ENCODE assay signal across 8 cellular contexts in the genomic region with DNA sequence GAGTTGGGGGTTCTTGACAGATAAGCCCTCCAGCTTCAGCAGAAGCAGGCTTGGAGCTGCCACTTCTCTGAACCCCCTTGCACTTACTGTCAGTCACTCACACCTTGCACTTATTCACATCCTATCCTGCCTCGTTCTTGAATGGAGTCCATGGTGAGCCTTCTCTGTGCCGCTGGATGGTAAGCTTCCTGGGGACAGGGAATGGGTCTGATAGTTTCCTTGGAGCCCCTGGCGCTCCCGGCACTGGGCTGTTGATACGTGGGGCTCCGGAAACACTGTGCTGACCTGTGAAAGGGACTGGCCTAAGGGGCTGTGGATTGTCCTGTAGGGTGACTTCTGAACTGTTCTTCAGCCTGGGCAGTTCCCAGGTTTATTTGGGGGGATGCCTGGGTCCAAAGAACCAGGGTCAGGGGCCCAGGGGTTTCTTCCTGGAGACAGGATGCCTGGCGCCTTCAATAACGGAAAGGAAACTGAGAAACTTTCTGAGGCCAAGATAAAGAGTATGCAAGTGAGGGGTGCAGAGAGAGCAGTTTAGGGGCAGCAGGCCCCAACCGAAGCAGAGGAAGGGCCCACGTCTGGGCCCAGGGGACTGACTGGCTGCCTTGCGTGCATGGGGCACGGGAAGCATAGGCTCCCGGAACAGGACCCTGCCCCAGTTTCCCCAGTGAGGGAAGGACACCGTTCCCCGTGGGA. TPM values are rescaled to one million over a fixed set of nuclear protein-coding genes. Genes with fewer than 3 reads are reported as not detected.
DNase-seq lines count a peak whose midpoint lies in the region; ATAC-seq and TF ChIP-seq lines count a peak whose summit lies in the region.

No MANE protein-coding gene starts in this region.

- H3K27me3 Mint-ChIP-seq in CD4-positive, alpha-beta memory T cell: no peaks in the 10 kb centered on the region

- peak overlapping the region; percentile 82 to 92 (median 88) for H3K4me3 Mint-ChIP-seq in CD4-positive, alpha-beta memory T cell

- POLR2A ChIA-PET in CD4-positive, alpha-beta memory T cell (lab: Charles Lee; ENCODE audit: partially characterized antibody): interaction anchor here (1.1 to 1.4 kb wide), 4 partner anchors 15 to 762 kb away, joined by 3 to 4 read pairs (median 3); partner anchors contain the start of genes DCPS and STT3A

- ATAC-seq in GM21360 (IDR thresholded peaks at IDR 0.05; ENCODE audit: unreplicated experiment) (peak; percentile 26), lower lobe of right lung (peak; percentile 6 to 28)

- H3K4me1 Mint-ChIP-seq in CD4-positive, alpha-beta memory T cell: peaks cover 12 to 38% (median 18%) of the 10 kb centered on the region in 4 donors

- TF ChIP-seq CTCF in lower lobe of right lung (IDR thresholded peaks at IDR 0.05): no peak

- CTCF ChIA-PET in CD4-positive, alpha-beta memory T cell (lab: Charles Lee; ENCODE audit: partially characterized antibody): interaction anchor here (1.1 kb wide), 1 partner anchor 125 kb away, joined by 3 read pairs; no protein-coding TSS in a partner anchor

- peaks cover 0 to 1% of the 10 kb centered on the region in 2 donors for H3K36me3 Mint-ChIP-seq in CD4-positive, alpha-beta memory T cell

- no peaks in the 10 kb centered on the region for H3K9me3 ChIP-seq in CD4-positive, alpha-beta memory T cell (ENCODE audit: control insufficient read depth in 1 of 2, low read length in 2 of 2)
- H3K9me3 ChIP-seq in HUES48 (ENCODE audit: control insufficient read depth, insufficient read depth, low read length) (no peaks in the 10 kb centered on the region), lower lobe of right lung (no peaks in the 10 kb centered on the region)

- H3K27me3 ChIP-seq in CD4-positive, alpha-beta memory T cell (ENCODE audit: insufficient read depth, low read length): no peaks in the 10 kb centered on the region
- H3K27me3 ChIP-seq in HUES48 (ENCODE audit: control insufficient read depth, insufficient read depth, low read length) (no peaks in the 10 kb centered on the region), lower lobe of right lung (ENCODE audit: low read depth) (no peaks in the 10 kb centered on the region)

- H3K9me3 Mint-ChIP-seq in CD4-positive, alpha-beta memory T cell: no peaks in the 10 kb centered on the region

- peaks cover 20% of the 10 kb centered on the region for H3K4me1 ChIP-seq in CD4-positive, alpha-beta memory T cell (ENCODE audit: insufficient read depth, low read length)
- H3K4me1 ChIP-seq in HUES48 (ENCODE audit: control insufficient read depth, insufficient read depth, low read length) (peaks cover 22% of the 10 kb centered on the region), lower lobe of right lung (peaks cover 73% of the 10 kb centered on the region)

- H3K9ac ChIP-seq in HUES48 (ENCODE audit: low read depth, low read length): peak overlapping the region; percentile 95

- H3K36me3 ChIP-seq in CD4-positive, alpha-beta memory T cell (ENCODE audit: insufficient read depth, low read length): no peaks in the 10 kb centered on the region
- H3K36me3 ChIP-seq in HUES48 (ENCODE audit: control insufficient read depth, insufficient read depth, low read length) (peaks cover 6% of the 10 kb centered on the region; the same call in 1 of the 2 replicates), lower lobe of right lung (no peaks in the 10 kb centered on the region)

- no peak for DNase-seq in CD4-positive, alpha-beta memory T cell
- DNase-seq in astrocyte of the hippocampus (ENCODE audit: low read depth, low spot score): peak; percentile 11
- no peak for DNase-seq in lower lobe of right lung
- DNase-seq in ureter (ENCODE audit: low spot score): peak; percentile 39
- no peak for DNase-seq in SW 1271 (lab: John Stamatoyannopoulos, UW)
- DNase-seq in NCI-H128 (lab: John Stamatoyannopoulos, UW; ENCODE audit: unreplicated experiment): no peak

- intact Hi-C loops in CD4-positive, alpha-beta memory T cell (cut with micrococcal nuclease): loop anchor here (5.0 kb wide), 2 partner anchors 42 to 72 kb away; partner anchors contain the start of gene TIRAP
- intact Hi-C loops in lower lobe of right lung (cut with DNase I): no loop called here

- H3K4me3 ChIP-seq in CD4-positive, alpha-beta memory T cell (ENCODE audit: low read length in 2 of 2): peak overlapping the region; percentile 57 to 60
- H3K4me3 ChIP-seq in HUES48 (ENCODE audit: low read depth, low read length): peak overlapping the region; percentile 99
- H3K4me3 ChIP-seq in lower lobe of right lung: peak overlapping the region; percentile 72

- H3K27ac ChIP-seq in CD4-positive, alpha-beta memory T cell (ENCODE audit: low read depth, low read length): peak overlapping the region; percentile 60
- H3K27ac ChIP-seq in HUES48 (ENCODE audit: low read depth, low read length) (peak overlapping the region; percentile 72), lower lobe of right lung (peak overlapping the region; percentile 76)

- H3K27ac Mint-ChIP-seq in CD4-positive, alpha-beta memory T cell: peak overlapping the region in 6 of 7 donors; percentile 32 to 86 (median 40)

RNA-seq across cellular contexts. Expression of gene ST3GAL4, which starts 0.7 kb away (rescaled TPM):
- 1 to 10 TPM; 2.6 TPM for total RNA-seq in CD4-positive, alpha-beta memory T cell
- polyA plus RNA-seq in CD4-positive, alpha-beta memory T cell: 1 to 10 TPM; 4.6 to 5.9 TPM
- total RNA-seq in lower lobe of right lung (26.2 TPM), ureter (46.4 TPM)

RNA-seq across cellular contexts. Expression of gene DCPS, which starts 50.9 kb away (rescaled TPM):
- 10 to 100 TPM; 20.2 to 21.2 TPM for total RNA-seq in CD4-positive, alpha-beta memory T cell
- 10 to 100 TPM; 40.3 to 48.0 TPM for polyA plus RNA-seq in CD4-positive, alpha-beta memory T cell
- total RNA-seq in lower lobe of right lung (14.7 TPM), ureter (23.2 TPM)

Comparison
In these comparisons a context has a peak if more than half of its experiments do, and no peak if none do; other contexts are left out.
1. DNase-seq: peak in astrocyte of the hippocampus (single experiment) and ureter (single experiment); none in CD4-positive, alpha-beta memory T cell (0 of 5), lower lobe of right lung (single experiment), SW 1271 (0 of 2) and NCI-H128 (single experiment).
2. Peak in every context shown above with its lines, with median percentiles within 50 percentile points of each other: H3K27ac ChIP-seq and H3K4me3 ChIP-seq.